ENCODE assay signal across 24 cellular contexts in genomic region chr14:86015511-86015910, GRCh38.
"Had no signal": no experiment of that assay in that cellular context is flagged by ENCODE, and none has a peak within 500 bp of the region (broad histone marks: within the 10 kb centered on the region; RNA-seq: fewer than 3 reads in every experiment).

No MANE protein-coding gene starts in this region.

- DNase-seq: activated CD4-positive, alpha-beta T cell treated with anti-CD3 and anti-CD28 coated beads for 4 hours; activated CD8-positive, alpha-beta memory T cell treated with anti-CD3 and anti-CD28 coated beads, Interleukin-2, amount 50 U/mL, for 4 hours; activated CD8-positive, alpha-beta T cell treated with anti-CD3 and anti-CD28 coated beads for 36 hours; activated naive CD4-positive, alpha-beta T cell treated with anti-CD3 and anti-CD28 coated beads, Interleukin-2, amount 50 U/mL, for 16 hours; activated naive CD8-positive, alpha-beta T cell treated with anti-CD3 and anti-CD28 coated beads, Interleukin-2, amount 10 ng/mL, durations not matched to agents 7 days and 5 days; activated T-cell treated with anti-CD3 and anti-CD28 coated beads, Interleukin-2, amount 50 U/mL, for 72 hours; adrenal gland; aorta; cerebellar nuclear complex; Kasumi-1; KBM-7; NCI-H1092; NCI-H1436; NCI-H1694 treated with DMSO at 0.1 percent for 48 hours; NCI-H2029 treated with DMSO at 0.1 percent for 48 hours; NCI-H524; Peyer's patch; Right ventricle myocardium superior; SJCRH30 had no signal

- H3K36me3 Mint-ChIP-seq: activated naive CD8-positive, alpha-beta T cell treated with anti-CD3 and anti-CD28 coated beads, Interleukin-2, amount 10 ng/mL, durations not matched to agents 7 days and 5 days; brain had no signal

- H3K36me3 ChIP-seq: adrenal gland, Peyer's patch, SJCRH30 had no signal

- H3K27ac Mint-ChIP-seq: activated CD8-positive, alpha-beta T cell treated with anti-CD3 and anti-CD28 coated beads for 36 hours; activated naive CD8-positive, alpha-beta T cell treated with anti-CD3 and anti-CD28 coated beads, Interleukin-2, amount 10 ng/mL, durations not matched to agents 7 days and 5 days; activated T-cell treated with anti-CD3 and anti-CD28 coated beads, Interleukin-2, amount 50 U/mL, for 72 hours; activated T-helper 2 cell treated with anti-CD3 and anti-CD28 coated beads, Interferon-gamma antibody, Interleukin-2, Interleukin-4, amounts not matched to agents 10 μg/mL and 5 μg/mL and 100 μg/mL, durations not matched to agents 14 hours and 24 hours and 36 hours; T-helper 1 cell treated with Interleukin-12 subunit alpha and Interleukin-12 subunit beta and Interleukin-4 antibody, amounts not matched to agents 30 μg/mL and 1 μg/mL, for 36 hours had no signal

- H3K27ac ChIP-seq: adrenal gland, Peyer's patch, RWPE1, SJCRH30 had no signal

- H3K4me1 Mint-ChIP-seq: activated naive CD8-positive, alpha-beta T cell treated with anti-CD3 and anti-CD28 coated beads, Interleukin-2, amount 10 ng/mL, durations not matched to agents 7 days and 5 days had no signal

- H3K4me3 Mint-ChIP-seq: activated CD8-positive, alpha-beta T cell treated with anti-CD3 and anti-CD28 coated beads for 36 hours; activated naive CD8-positive, alpha-beta T cell treated with anti-CD3 and anti-CD28 coated beads, Interleukin-2, amount 10 ng/mL, durations not matched to agents 7 days and 5 days; activated T-cell treated with anti-CD3 and anti-CD28 coated beads, Interleukin-2, amount 50 U/mL, for 72 hours; brain; T-helper 1 cell treated with Interleukin-12 subunit alpha and Interleukin-12 subunit beta and Interleukin-4 antibody, amounts not matched to agents 30 μg/mL and 1 μg/mL, for 36 hours had no signal

- H3K9me3 Mint-ChIP-seq: activated CD8-positive, alpha-beta T cell treated with anti-CD3 and anti-CD28 coated beads for 36 hours; activated T-cell treated with anti-CD3 and anti-CD28 coated beads, Interleukin-2, amount 50 U/mL, for 72 hours; activated T-helper 2 cell treated with anti-CD3 and anti-CD28 coated beads, Interferon-gamma antibody, Interleukin-2, Interleukin-4, amounts not matched to agents 10 μg/mL and 5 μg/mL and 100 μg/mL, durations not matched to agents 14 hours and 24 hours and 36 hours; T-helper 1 cell treated with Interleukin-12 subunit alpha and Interleukin-12 subunit beta and Interleukin-4 antibody, amounts not matched to agents 30 μg/mL and 1 μg/mL, for 36 hours had no signal

- ATAC-seq: activated CD4-positive, CD25-positive, alpha-beta regulatory T cell treated with anti-CD3 and anti-CD28 coated beads, Interleukin-2, amount 50 U/mL, for 24 hours; activated CD8-positive, alpha-beta T cell treated with anti-CD3 and anti-CD28 coated beads for 36 hours; activated T-cell treated with anti-CD3 and anti-CD28 coated beads, Interleukin-2, amount 50 U/mL, for 72 hours had no signal

- H3K27me3 Mint-ChIP-seq: activated CD8-positive, alpha-beta T cell treated with anti-CD3 and anti-CD28 coated beads for 36 hours; activated naive CD8-positive, alpha-beta T cell treated with anti-CD3 and anti-CD28 coated beads, Interleukin-2, amount 10 ng/mL, durations not matched to agents 7 days and 5 days had no signal

- H3K27me3 ChIP-seq: adrenal gland, Peyer's patch, SJCRH30 had no signal

- H3K4me3 ChIP-seq: adrenal gland, Peyer's patch, SJCRH30 had no signal
